ENCODE assay signal across 16 cellular contexts in genomic region chr10:62661143-62661542, GRCh38.
DNase-seq lines count a peak whose midpoint lies in the region; ATAC-seq and TF ChIP-seq lines count a peak whose summit lies in the region.
"Had no signal": no experiment of that assay in that cellular context is flagged by ENCODE, and none has a peak within 500 bp of the region (broad histone marks: within the 10 kb centered on the region; RNA-seq: fewer than 3 reads in every experiment).

No MANE protein-coding gene starts in this region.

- H3K27me3 ChIP-seq in RWPE2 (ENCODE audit: insufficient read depth, poor library complexity, severe bottlenecking) = no peaks in the 10 kb centered on the region
- no peaks in the 10 kb centered on the region for H3K27me3 ChIP-seq in H9 (ENCODE audit: insufficient read depth, low read length)

- in situ Hi-C loops in GM13976 (cut with MboI; ENCODE audit: low sequenced_read_pairs, unreplicated experiment) = no loop called here

- H3K4me1 ChIP-seq in RWPE2 (ENCODE audit: insufficient read depth, poor library complexity, severe bottlenecking) (no peaks in the 10 kb centered on the region), H9 (ENCODE audit: insufficient read depth, low read length) (no peaks in the 10 kb centered on the region)

- no peaks in the 10 kb centered on the region for H3K36me3 ChIP-seq in RWPE2 (ENCODE audit: low read depth)

- H2BK20ac ChIP-seq in H9 (ENCODE audit: low read depth, low read length, poor library complexity, severe bottlenecking) = no peak overlapping the region

- peaks cover 8 to 14% of the 10 kb centered on the region in 2 experiments for H3K9me3 Mint-ChIP-seq in H9
- H3K9me3 Mint-ChIP-seq: CD4-positive, alpha-beta T cell; IgD-negative memory B cell had no signal

- H3K14ac ChIP-seq in H9 (ENCODE audit: insufficient read depth, low read length) = no peak overlapping the region

- H3K4me3 Mint-ChIP-seq in H9 = no peak overlapping the region
- H3K4me3 Mint-ChIP-seq: CD4-positive, alpha-beta T cell; GM23338; IgD-negative memory B cell had no signal

- peaks cover 5% of the 10 kb centered on the region in 3 experiments; a peak in 6 of 7 replicates for H3K36me3 Mint-ChIP-seq in H9 (ENCODE audit: insufficient read depth in 1 of 3, low read depth in 3 of 3)
- H3K36me3 Mint-ChIP-seq: IgD-negative memory B cell had no signal

- no peak overlapping the region for H3K4me3 ChIP-seq in RWPE2 (ENCODE audit: severe bottlenecking)
- H3K4me3 ChIP-seq in epithelial cell of esophagus (ENCODE audit: low read length) = no peak overlapping the region
- H3K4me3 ChIP-seq: GM23338 had no signal

- H3K27ac ChIP-seq in RWPE2 (ENCODE audit: poor library complexity, severe bottlenecking) = no peak overlapping the region
- H3K27ac ChIP-seq in H9 (ENCODE audit: insufficient read length, low read depth, low read length) = no peak overlapping the region
- H3K27ac ChIP-seq: C4-2B had no signal

- H3K4me1 Mint-ChIP-seq in H9 = peaks cover 5% of the 10 kb centered on the region in 2 experiments; a peak in 1 of 4 replicates

- no peak overlapping the region for H2BK15ac ChIP-seq in H9 (ENCODE audit: low read depth, low read length)

- H3K27ac Mint-ChIP-seq in H9 = no peak overlapping the region; a peak in 1 of 7 replicates
- H3K27ac Mint-ChIP-seq: CD4-positive, alpha-beta T cell; GM23338; IgD-negative memory B cell had no signal

- no peaks in the 10 kb centered on the region for H3K79me1 ChIP-seq in H9 (ENCODE audit: insufficient read depth, low read depth, low read length, poor library complexity, severe bottlenecking)

- H2BK12ac ChIP-seq in H9 (ENCODE audit: insufficient read length, low read depth, low read length) = no peak overlapping the region

- H3K9me3 ChIP-seq in RWPE2 (ENCODE audit: severe bottlenecking) (no peaks in the 10 kb centered on the region), H9 (ENCODE audit: control insufficient read depth, low read depth, low read length) (no peaks in the 10 kb centered on the region)

- DNase-seq in HPDE6-E6E7 (ENCODE audit: extremely low spot score) (peak; percentile 57), RWPE2 (ENCODE audit: low spot score) (no peak), epithelial cell of esophagus (ENCODE audit: low read depth) (peak; percentile 67), H9 (no peak), GM13976 (ENCODE audit: low spot score) (no peak), NCI-H2107 (lab: John Stamatoyannopoulos, UW) (no peak)
- DNase-seq: ACHN; CD4-positive, alpha-beta T cell; DMS153; DMS79; GDM1; KBM-7 had no signal

- H2AK5ac ChIP-seq in H9 (ENCODE audit: insufficient read length, low read length) = no peak overlapping the region

- H4K20me1 ChIP-seq in H9 (ENCODE audit: control insufficient read depth, insufficient read depth, insufficient read length) = no peaks in the 10 kb centered on the region

- no peak overlapping the region for H3K4me2 ChIP-seq in H9 (ENCODE audit: insufficient read depth, insufficient read length, low read length)
- H3K4me2 ChIP-seq: GM23338 had no signal

- no peak overlapping the region for H3K23ac ChIP-seq in H9 (ENCODE audit: insufficient read length, low read depth, low read length)

- no peak overlapping the region for H4K91ac ChIP-seq in H9 (ENCODE audit: insufficient read length, low read depth, low read length)

- H3K23me2 ChIP-seq in H9 (ENCODE audit: insufficient read length, low read depth, low read length, poor library complexity, severe bottlenecking) = no peaks in the 10 kb centered on the region

- peak; percentile 45; the same call in 2 of the 3 replicates for ATAC-seq in RWPE2 (ENCODE audit: low read depth)
- ATAC-seq: GM23338, HepG2 had no signal

- no peak overlapping the region for H3K18ac ChIP-seq in H9 (ENCODE audit: insufficient read length, low read depth, low read length)

- no peaks in the 10 kb centered on the region for H3K79me2 ChIP-seq in H9 (ENCODE audit: insufficient read depth, low read length)

- WGBS in H9 (ENCODE audit: extremely low coverage, insufficient read length, low lambda C conversion rate) = no CpG with 5 or more reads among the region's 3 CpGs

- H3K27me3 Mint-ChIP-seq in H9 (ENCODE audit: low read depth) = peaks cover 3% of the 10 kb centered on the region; the same call in 1 of the 2 replicates
- H3K27me3 Mint-ChIP-seq: CD4-positive, alpha-beta T cell; IgD-negative memory B cell had no signal

- H4K5ac ChIP-seq in H9 (ENCODE audit: insufficient read length, low read depth, low read length) = no peak overlapping the region

- no peak for TF ChIP-seq CTCF in RWPE2 (IDR thresholded peaks at IDR 0.05; ENCODE audit: poor library complexity, severe bottlenecking)
- no peak for TF ChIP-seq CTCF in epithelial cell of esophagus (IDR thresholded peaks at IDR 0.05; ENCODE audit: insufficient read depth, low read depth, low read length, missing control alignments)
- TF ChIP-seq CTCF in H9 (conservative IDR thresholded peaks at IDR 0.05) = no peak
- no peak for TF ChIP-seq CTCF in GM13976 (IDR thresholded peaks at IDR 0.05; ENCODE audit: borderline replicate concordance, control extremely low read depth, extremely low read depth, insufficient read depth, missing control alignments)

- H2AFZ ChIP-seq in H9 (ENCODE audit: low read length) = no peak overlapping the region
- H2AFZ ChIP-seq: GM23338 had no signal

- H3T11ph ChIP-seq in H9 (ENCODE audit: low read length) = no peak overlapping the region

- H4K8ac ChIP-seq in H9 (replicated peaks; ENCODE audit: insufficient read length, low read depth, low read length) = no peak overlapping the region

- H3K9ac ChIP-seq in H9 (ENCODE audit: extremely low read depth, insufficient read length, low read length) = no peak overlapping the region

- H3K4ac ChIP-seq in H9 (ENCODE audit: low read depth, low read length) = no peak overlapping the region

- H2BK120ac ChIP-seq in H9 (ENCODE audit: low read depth, low read length, poor library complexity, severe bottlenecking) = no peak overlapping the region

- no peak overlapping the region for H2BK5ac ChIP-seq in H9 (ENCODE audit: insufficient read length, low read length)

- H3K56ac ChIP-seq in H9 (ENCODE audit: insufficient read length, low read depth, low read length) = no peak overlapping the region

Comparison
In these comparisons a context has a peak if more than half of its experiments do, and no peak if none do; other contexts are left out.
1. DNase-seq: peak in HPDE6-E6E7 (single experiment) and epithelial cell of esophagus (single experiment); none in RWPE2 (single experiment), H9 (single experiment), GM13976 (single experiment) and NCI-H2107 (single experiment).